33 cellular contexts compared by ENCODE assay signal in genomic region chr9:125803526-125803925, GRCh38.
"Had no signal": no experiment of that assay in that cellular context is flagged by ENCODE, and none has a peak within 500 bp of the region (broad histone marks: within the 10 kb centered on the region; RNA-seq: fewer than 3 reads in every experiment).

No MANE protein-coding gene starts in this region.

- H3K4me3 Mint-ChIP-seq: naive thymus-derived CD8-positive, alpha-beta T cell; natural killer cell treated with Interleukin-12 subunit alpha and Interleukin-12 subunit beta and Interleukin-15 and Interleukin-18, amount 100 ng/mL, for 72 hours; nephron progenitor cell; neural crest cell; stimulated activated memory B cell treated with anti-CD40 and anti-IgM and Interleukin-4, amounts not matched to agents 10 μg/mL and 1 μg/mL and 100 μg/mL, for 72 hours; stimulated activated naive CD8-positive, alpha-beta T cell treated with anti-CD3 and anti-CD28 coated beads, Interleukin-15, amount 100 ng/mL, for 72 hours had no signal

- H3K27me3 Mint-ChIP-seq: naive thymus-derived CD8-positive, alpha-beta T cell; natural killer cell treated with Interleukin-12 subunit alpha and Interleukin-12 subunit beta and Interleukin-15 and Interleukin-18, amount 100 ng/mL, for 72 hours; progenitor cell of endocrine pancreas; stimulated activated memory B cell treated with anti-CD40 and anti-IgM and Interleukin-4, amounts not matched to agents 10 μg/mL and 1 μg/mL and 100 μg/mL, for 72 hours; stimulated activated naive CD8-positive, alpha-beta T cell treated with anti-CD3 and anti-CD28 coated beads, Interleukin-15, amount 100 ng/mL, for 72 hours had no signal

- H3K9me3 ChIP-seq: neutrophil, ovary, psoas muscle, spleen, thoracic aorta, thyroid gland, tibial nerve, upper lobe of left lung, vagina had no signal

- H3K4me1 ChIP-seq: psoas muscle, spleen had no signal

- H3K27ac ChIP-seq: neutrophil, ovary, parathyroid adenoma, psoas muscle, spleen, thoracic aorta, thyroid gland, tibial nerve, upper lobe of left lung, vagina had no signal

- H2AFZ ChIP-seq: parathyroid adenoma had no signal

- H3K4me1 Mint-ChIP-seq: naive thymus-derived CD8-positive, alpha-beta T cell; nephron progenitor cell; neural crest cell; stimulated activated memory B cell treated with anti-CD40 and anti-IgM and Interleukin-4, amounts not matched to agents 10 μg/mL and 1 μg/mL and 100 μg/mL, for 72 hours; stimulated activated naive CD8-positive, alpha-beta T cell treated with anti-CD3 and anti-CD28 coated beads, Interleukin-15, amount 100 ng/mL, for 72 hours had no signal

- ATAC-seq: naive thymus-derived CD8-positive, alpha-beta T cell; natural killer cell treated with Interleukin-12 subunit alpha and Interleukin-12 subunit beta and Interleukin-15 and Interleukin-18, amount 100 ng/mL, for 72 hours; psoas muscle; right cardiac atrium; sciatic nerve; stimulated activated memory B cell treated with anti-CD40 and anti-IgM and Interleukin-4, amounts not matched to agents 10 μg/mL and 1 μg/mL and 100 μg/mL, for 72 hours; stimulated activated naive CD8-positive, alpha-beta T cell treated with anti-CD3 and anti-CD28 coated beads, Interleukin-15, amount 100 ng/mL, for 72 hours; stimulated activated naive CD8-positive, alpha-beta T cell treated with anti-CD3 and anti-CD28 coated beads, Interleukin-15, Interleukin-2, amounts not matched to agents 100 U/mL and 50 U/mL, for 24 hours had no signal

- H3K9ac ChIP-seq: parathyroid adenoma had no signal

- H3K27me3 ChIP-seq: neutrophil, ovary, spleen, thyroid gland, tibial nerve, upper lobe of left lung, vagina had no signal

- FAIRE-seq: urothelium cell line had no signal

- H3K36me3 Mint-ChIP-seq: natural killer cell treated with Interleukin-12 subunit alpha and Interleukin-12 subunit beta and Interleukin-15 and Interleukin-18, amount 100 ng/mL, for 72 hours had no signal

- H3K4me3 ChIP-seq: ovary, psoas muscle, skin epidermis, smooth muscle cell, spleen, thoracic aorta, thyroid gland, tibial nerve, upper lobe of left lung, vagina had no signal

- H3K27ac Mint-ChIP-seq: natural killer cell treated with Interleukin-12 subunit alpha and Interleukin-12 subunit beta and Interleukin-15 and Interleukin-18, amount 100 ng/mL, for 72 hours; nephron progenitor cell; progenitor cell of endocrine pancreas; stimulated activated memory B cell treated with anti-CD40 and anti-IgM and Interleukin-4, amounts not matched to agents 10 μg/mL and 1 μg/mL and 100 μg/mL, for 72 hours; stimulated activated naive CD8-positive, alpha-beta T cell treated with anti-CD3 and anti-CD28 coated beads, Interleukin-15, amount 100 ng/mL, for 72 hours had no signal

- H3K36me3 ChIP-seq: neutrophil, ovary, thoracic aorta, thyroid gland, upper lobe of left lung, vagina had no signal

- DNase-seq: naive thymus-derived CD8-positive, alpha-beta T cell; nephron progenitor cell; nucleus accumbens; ovary; posterior cingulate gyrus; psoas muscle; right cardiac atrium; spleen; stimulated activated CD4-positive, alpha-beta T cell treated with anti-CD3 and anti-CD28 coated beads, Interleukin-12 subunit alpha, Interleukin-12 subunit beta, amount 100 ng/mL, for 4 hours; stimulated activated CD4-positive, alpha-beta T cell treated with anti-CD3 and anti-CD28 coated beads, Interleukin-1b, Interleukin-23, amount 100 ng/mL, for 48 hours; stimulated activated CD4-positive, alpha-beta T cell treated with anti-CD3 and anti-CD28 coated beads, Interleukin-4, amount 100 ng/mL, for 1 hour; stimulated activated CD4-positive, alpha-beta T cell treated with anti-CD3 and anti-CD28 coated beads, Interleukin-4, amount 100 ng/mL, for 4 hours; stimulated activated CD8-positive, alpha-beta memory T cell treated with anti-CD3 and anti-CD28 coated beads, Interleukin-4, amount 100 ng/mL, for 48 hours; stimulated activated naive CD4-positive, alpha-beta T cell; stimulated activated naive CD8-positive, alpha-beta T cell treated with anti-CD3 and anti-CD28 coated beads, Interleukin-15, amount 100 ng/mL, for 72 hours; stimulated activated naive CD8-positive, alpha-beta T cell treated with anti-CD3 and anti-CD28 coated beads, Interleukin-15, Interleukin-2, amounts not matched to agents 100 U/mL and 50 U/mL, for 24 hours; substantia nigra; thyroid gland; trophoblast cell; upper lobe of left lung had no signal

- H3K4me2 ChIP-seq: smooth muscle cell had no signal

- H3K9me3 Mint-ChIP-seq: naive thymus-derived CD8-positive, alpha-beta T cell; natural killer cell treated with Interleukin-12 subunit alpha and Interleukin-12 subunit beta and Interleukin-15 and Interleukin-18, amount 100 ng/mL, for 72 hours; nephron progenitor cell; neural crest cell; stimulated activated memory B cell treated with anti-CD40 and anti-IgM and Interleukin-4, amounts not matched to agents 10 μg/mL and 1 μg/mL and 100 μg/mL, for 72 hours; stimulated activated naive CD8-positive, alpha-beta T cell treated with anti-CD3 and anti-CD28 coated beads, Interleukin-15, amount 100 ng/mL, for 72 hours had no signal
